Comparison of ENCODE assay signal across 8 cellular contexts in genomic region chr16:71927383-71927782, GRCh38. TPM values are rescaled to one million over a fixed set of nuclear protein-coding genes. Genes with fewer than 3 reads are reported as not detected.
DNase-seq lines count a peak whose midpoint lies in the region; ATAC-seq and TF ChIP-seq lines count a peak whose summit lies in the region.

No MANE protein-coding gene starts in this region.

- H3K27ac ChIP-seq in esophagus squamous epithelium (peak overlapping the region; percentile 2 to 74 (median 58)), ovary (peak overlapping the region in 1 of 2 donors; percentile 7), WERI-Rb-1 (no peak overlapping the region)

- peaks cover 10 to 48% (median 22%) of the 10 kb centered on the region in 3 donors for H3K4me1 ChIP-seq in esophagus squamous epithelium
- H3K4me1 ChIP-seq in ovary (ENCODE audit: insufficient read depth) = peaks cover 8% of the 10 kb centered on the region

- intact Hi-C loops in esophagus squamous epithelium (cut with DNase I) = no loop called here
- intact Hi-C loops in ovary (cut with DNase I) = no loop called here

- DNase-seq in Caki2 (ENCODE audit: low read depth) = peak; percentile 88
- DNase-seq in NOMO-1 treated with dmso at 0.1 percent for 144 hours (lab: John Stamatoyannopoulos, UW; ENCODE audit: unreplicated experiment) = peak; percentile 2
- no peak for DNase-seq in esophagus squamous epithelium (lab: John Stamatoyannopoulos, UW)
- peak; percentile 43 to 63 (median 51) for DNase-seq in ovary
- DNase-seq in SHP77 treated with DMSO at 0.1 percent for 48 hours (lab: John Stamatoyannopoulos, UW) = no peak
- no peak for DNase-seq in WERI-Rb-1
- DNase-seq in germinal center (ENCODE audit: low spot score) = no peak

- 16 to 24% methylated on average over 3 of the region's 3 CpGs for WGBS in esophagus squamous epithelium, 2 donors
- WGBS in ovary, 3 donors = 13 to 26% (median 23%) methylated on average over 3 of the region's 3 CpGs

- H3K4me3 ChIP-seq in esophagus squamous epithelium (no peak overlapping the region), ovary (no peak overlapping the region), WERI-Rb-1 (ENCODE audit: low read depth, low read length) (no peak overlapping the region)

- H3K36me3 ChIP-seq in esophagus squamous epithelium (peaks cover 21 to 99% (median 53%) of the 10 kb centered on the region in 3 donors), ovary (no peaks in the 10 kb centered on the region), WERI-Rb-1 (peaks cover 85% of the 10 kb centered on the region)

- in situ Hi-C loops in Caki2 (cut with HindIII; ENCODE audit: low pct_unique_long_range_greater_than_20kb, low sequenced_read_pairs) = no loop called here

- TF ChIP-seq EP300 in ovary (IDR thresholded peaks at IDR 0.05) = no peak

- H3K9me3 ChIP-seq in esophagus squamous epithelium (no peaks in the 10 kb centered on the region), ovary (no peaks in the 10 kb centered on the region), WERI-Rb-1 (ENCODE audit: severe bottlenecking) (no peaks in the 10 kb centered on the region)

- H3K27me3 ChIP-seq in esophagus squamous epithelium = no peaks in the 10 kb centered on the region
- no peaks in the 10 kb centered on the region for H3K27me3 ChIP-seq in ovary
- H3K27me3 ChIP-seq in WERI-Rb-1 (ENCODE audit: insufficient read depth, low read depth, severe bottlenecking) = no peaks in the 10 kb centered on the region

- TF ChIP-seq POLR2A in esophagus squamous epithelium (IDR thresholded peaks at IDR 0.05) = no peak
- no peak for TF ChIP-seq POLR2A in ovary (IDR thresholded peaks at IDR 0.05)

- TF ChIP-seq CTCF in esophagus squamous epithelium (IDR thresholded peaks at IDR 0.05) (no peak), ovary (IDR thresholded peaks at IDR 0.05) (no peak), WERI-Rb-1 (IDR thresholded peaks at IDR 0.05; ENCODE audit: low read depth, low read length) (no peak)

- ATAC-seq in GM21529 (IDR thresholded peaks at IDR 0.05; ENCODE audit: unreplicated experiment) = no peak

RNA-seq across cellular contexts. Expression of gene IST1, which starts 32.1 kb away (rescaled TPM):
- 157 and 197 TPM in 2 replicates for total RNA-seq in Caki2 (2014; rRNA removed; shearing (Covaris generic); ENCODE audit: low replicate concordance)
- total RNA-seq in esophagus squamous epithelium (100 to 1,000 TPM; 115 to 172 (median 153) TPM), ovary (100 to 1,000 TPM; 140 to 200 (median 169) TPM)
- 100 to 1,000 TPM; 119 to 324 TPM for polyA plus RNA-seq in ovary

RNA-seq across cellular contexts. Expression of gene ZNF821, which starts 43.4 kb away (rescaled TPM):
- total RNA-seq in Caki2 (2014; rRNA removed; shearing (Covaris generic); ENCODE audit: low replicate concordance) = 11.4 and 16.1 TPM in 2 replicates
- total RNA-seq in esophagus squamous epithelium = 1 to 10 TPM; 2.5 to 8.2 (median 4.0) TPM
- total RNA-seq in ovary = 10 to 100 TPM in 5 of 7 donors, 1 to 10 TPM in 2; 7.6 to 14.1 (median 11.7) TPM
- 10 to 100 TPM in 1 of 2 donors, 1 to 10 TPM in 1; 8.6 to 13.5 TPM for polyA plus RNA-seq in ovary

Comparison
In these comparisons a context has a peak if more than half of its experiments do, and no peak if none do; other contexts are left out.
1. DNase-seq: peak in Caki2 (single experiment), NOMO-1 treated with dmso at 0.1 percent for 144 hours (single experiment) and ovary (5 of 5); none in esophagus squamous epithelium (single experiment), SHP77 treated with DMSO at 0.1 percent for 48 hours (single experiment), WERI-Rb-1 (single experiment) and germinal center (single experiment).